Comparison of ENCODE assay signal across 17 cellular contexts in genomic region chr6:28315628-28316027, GRCh38. TPM values are rescaled to one million over a fixed set of nuclear protein-coding genes. Genes with fewer than 3 reads are reported as not detected.
A peak's percentile ranks its signal among the peaks of the same experiment; 100 is the strongest.
DNase-seq lines count a peak whose midpoint lies in the region; ATAC-seq and TF ChIP-seq lines count a peak whose summit lies in the region.
"Had no signal": no experiment of that assay in that cellular context is flagged by ENCODE, and none has a peak within 500 bp of the region (broad histone marks: within the 10 kb centered on the region; RNA-seq: fewer than 3 reads in every experiment).

No MANE protein-coding gene starts in this region.

- peaks cover 0 to 11% (median 7%) of the 10 kb centered on the region in 3 donors for H3K36me3 Mint-ChIP-seq in naive thymus-derived CD8-positive, alpha-beta T cell
- H3K36me3 Mint-ChIP-seq: CD14-positive monocyte had no signal

- H3K4me1 Mint-ChIP-seq in stimulated activated naive CD8-positive, alpha-beta T cell treated with anti-CD3 and anti-CD28 coated beads, Interleukin-15, amount 100 ng/mL, for 72 hours, result no peaks in the 10 kb centered on the region
- H3K4me1 Mint-ChIP-seq in naive thymus-derived CD8-positive, alpha-beta T cell, result no peaks in the 10 kb centered on the region
- H3K4me1 Mint-ChIP-seq: CD14-positive monocyte had no signal

- H3K27me3 ChIP-seq in SK-N-SH (ENCODE audit: insufficient read depth), result no peaks in the 10 kb centered on the region
- H3K27me3 ChIP-seq in brain microvascular endothelial cell (replicated peaks), result no peaks in the 10 kb centered on the region
- no peaks in the 10 kb centered on the region for H3K27me3 ChIP-seq in testis

- TF ChIP-seq POLR2A in testis (IDR thresholded peaks at IDR 0.05), result no peak

- TF ChIP-seq EP300 in SK-N-SH (IDR thresholded peaks at IDR 0.05; ENCODE audit: borderline replicate concordance in 1 of 2, low read depth in 1 of 2, low read length in 1 of 2), result peak in 1 of 2 experiments; percentile 51; a peak in 1 of 4 replicates

- no peak overlapping the region for H3K4me3 Mint-ChIP-seq in stimulated activated naive CD8-positive, alpha-beta T cell treated with anti-CD3 and anti-CD28 coated beads, Interleukin-15, amount 100 ng/mL, for 72 hours
- H3K4me3 Mint-ChIP-seq in naive thymus-derived CD8-positive, alpha-beta T cell, result no peak overlapping the region
- H3K4me3 Mint-ChIP-seq: CD14-positive monocyte had no signal

- 48% methylated on average over 3 of the region's 3 CpGs for WGBS in SK-N-SH (ENCODE audit: low lambda C conversion rate)
- WGBS in testis, 2 donors, result 69 to 74% methylated on average over 3 of the region's 3 CpGs

- no peak for TF ChIP-seq CTCF in SK-N-SH (IDR thresholded peaks at IDR 0.05)
- TF ChIP-seq CTCF in brain microvascular endothelial cell (IDR thresholded peaks at IDR 0.05; ENCODE audit: low read depth, low read length, missing control alignments), result no peak
- TF ChIP-seq CTCF in testis (IDR thresholded peaks at IDR 0.05), result no peak

- intact Hi-C loops in testis (cut with DNase I; ENCODE audit: low total_unique reads) (no loop called here), posterior vena cava (cut with DNase I) (loop anchor here in 1 of 2 donors (5.0 kb wide), 1 partner anchor 782 kb away; the partner anchor contains the start of gene OR2J1)

- no peak overlapping the region for H3K9ac ChIP-seq in SK-N-SH

- CTCF ChIA-PET in SK-N-SH (lab: Yijun Ruan, JAX), result interaction anchor here (0.6 to 2.3 kb wide), 3 partner anchors 17 to 49 kb away, joined by 3 to 6 read pairs (median 5); no protein-coding TSS in a partner anchor

- H3K79me2 ChIP-seq in SK-N-SH (ENCODE audit: insufficient read depth), result no peaks in the 10 kb centered on the region

- DNase-seq in SK-N-SH (peak; percentile 55), M059J (ENCODE audit: low read depth) (peak; percentile 30), brain microvascular endothelial cell (peak; percentile 22), testis (peak; percentile 47), posterior vena cava (ENCODE audit: low spot score) (no peak)
- no peak for DNase-seq in stimulated activated naive CD8-positive, alpha-beta T cell treated with anti-CD3 and anti-CD28 coated beads, Interleukin-15, amount 100 ng/mL, for 72 hours
- DNase-seq in naive thymus-derived CD8-positive, alpha-beta T cell, result no peak
- DNase-seq: GF-D8; NCI-H146; NCI-H2081 treated with DMSO at 0.1 percent for 48 hours; NCI-H226; NCI-H526; NK-92 treated with Interleukin-12 subunit alpha and Interleukin-12 subunit beta, amount 100 ng/mL, for 24 hours had no signal

- no peaks in the 10 kb centered on the region for H4K20me1 ChIP-seq in SK-N-SH (ENCODE audit: insufficient read depth)

- no peak overlapping the region for H2AFZ ChIP-seq in SK-N-SH (ENCODE audit: low read depth)

- no peaks in the 10 kb centered on the region for H3K36me3 ChIP-seq in SK-N-SH (replicated peaks in 1 of 2; ENCODE audit: control insufficient read depth in 1 of 2, insufficient read depth in 2 of 2, low read length in 1 of 2)
- H3K36me3 ChIP-seq in brain microvascular endothelial cell (replicated peaks), result no peaks in the 10 kb centered on the region
- H3K36me3 ChIP-seq in testis (ENCODE audit: low read depth, missing control alignments), result no peaks in the 10 kb centered on the region

- H3K4me3 ChIP-seq in SK-N-SH (ENCODE audit: low read depth in 2 of 2, low read length in 1 of 2) (no peak overlapping the region), brain microvascular endothelial cell (ENCODE audit: low read depth, low read length) (no peak overlapping the region), testis (no peak overlapping the region)

- POLR2A ChIA-PET in SK-N-SH (lab: Yijun Ruan, JAX), result interaction anchor here (2.3 kb wide), 1 partner anchor 20 kb away, joined by 8 read pairs; no protein-coding TSS in a partner anchor
- POLR2A ChIA-PET in naive thymus-derived CD8-positive, alpha-beta T cell (lab: Charles Lee), result no interaction called here

- no peaks in the 10 kb centered on the region for H3K9me2 ChIP-seq in SK-N-SH

- ATAC-seq in SK-N-SH treated with all-trans-retinoic acid at 6 μM for 48 hours, result no peak
- ATAC-seq in stimulated activated naive CD8-positive, alpha-beta T cell treated with anti-CD3 and anti-CD28 coated beads, Interleukin-15, amount 100 ng/mL, for 72 hours, result no peak
- no peak for ATAC-seq in naive thymus-derived CD8-positive, alpha-beta T cell

- H3K4me1 ChIP-seq in SK-N-SH (ENCODE audit: control insufficient read depth in 1 of 2, insufficient read depth in 2 of 2, low read depth in 1 of 2, low read length in 1 of 2) (peaks cover 0 to 8% of the 10 kb centered on the region in 2 experiments; a peak in 2 of 4 replicates), testis (no peaks in the 10 kb centered on the region)

- no peaks in the 10 kb centered on the region for H3F3A ChIP-seq in SK-N-SH (replicated peaks; ENCODE audit: insufficient read depth)

- in situ Hi-C loops in brain microvascular endothelial cell (cut with HindIII; ENCODE audit: low pct_ligation_motif_present, low sequenced_read_pairs), result no loop called here

- H3K27ac Mint-ChIP-seq in stimulated activated naive CD8-positive, alpha-beta T cell treated with anti-CD3 and anti-CD28 coated beads, Interleukin-15, amount 100 ng/mL, for 72 hours, result no peak overlapping the region
- no peak overlapping the region for H3K27ac Mint-ChIP-seq in naive thymus-derived CD8-positive, alpha-beta T cell
- H3K27ac Mint-ChIP-seq: CD14-positive monocyte had no signal

- peaks cover 19% of the 10 kb centered on the region for H3K27me3 Mint-ChIP-seq in stimulated activated naive CD8-positive, alpha-beta T cell treated with anti-CD3 and anti-CD28 coated beads, Interleukin-15, amount 100 ng/mL, for 72 hours
- peaks cover 8 to 27% (median 15%) of the 10 kb centered on the region in 5 donors for H3K27me3 Mint-ChIP-seq in naive thymus-derived CD8-positive, alpha-beta T cell

- H3K9me3 ChIP-seq in SK-N-SH, result no peaks in the 10 kb centered on the region
- no peaks in the 10 kb centered on the region for H3K9me3 ChIP-seq in testis

- H3K9me3 Mint-ChIP-seq in stimulated activated naive CD8-positive, alpha-beta T cell treated with anti-CD3 and anti-CD28 coated beads, Interleukin-15, amount 100 ng/mL, for 72 hours, result no peaks in the 10 kb centered on the region
- H3K9me3 Mint-ChIP-seq in naive thymus-derived CD8-positive, alpha-beta T cell, result peaks cover 0 to under 1% (median 0%) of the 10 kb centered on the region in 9 donors

- no peak overlapping the region for H3K4me2 ChIP-seq in SK-N-SH

- H3K27ac ChIP-seq in SK-N-SH (ENCODE audit: low read depth in 2 of 2, low read length in 1 of 2) (peak overlapping the region in 1 of 2 experiments; percentile 12; a peak in 1 of 4 replicates), brain microvascular endothelial cell (no peak overlapping the region), testis (no peak overlapping the region)

- peak; percentile 16 for TF ChIP-seq RAD21 in SK-N-SH (IDR thresholded peaks at IDR 0.05; ENCODE audit: low read length)

TF ChIP-seq in SK-N-SH treated with all-trans-retinoic acid at 6 μM for 48 hours, 23 proteins besides CTCF, POLR2A, EP300 and RAD21 (continues in another document):
- TF ChIP-seq ZNF565 (CRISPR knock-in tag; conservative IDR thresholded peaks at IDR 0.05; ENCODE audit: low read depth), result no peak

RNA-seq across cellular contexts. Expression of gene ZSCAN31, which starts 20.3 kb away (rescaled TPM):
- polyA plus RNA-seq in SK-N-SH (2012; rRNA removed), result 1.9 and 2.1 TPM in 2 replicates
- polyA plus RNA-seq in SK-N-SH (2012; cell fraction: cytosol; rRNA removed), result 2.0 and 2.3 TPM in 2 replicates
- 2.1 and 3.1 TPM in 2 replicates for polyA plus RNA-seq in SK-N-SH (2012; cell fraction: nucleus; rRNA removed)
- 19.7 and 20.4 TPM in 2 replicates for total RNA-seq in M059J (2014; rRNA removed; shearing (Covaris generic))
- 10 to 100 TPM; 21.4 to 29.0 TPM for total RNA-seq in testis
- polyA plus RNA-seq in testis (ENCODE audit: insufficient read depth, low read depth, low replicate concordance), result 51.3 TPM
- 1 to 10 TPM; 1.8 to 2.8 TPM for total RNA-seq in naive thymus-derived CD8-positive, alpha-beta T cell
- polyA plus RNA-seq in naive thymus-derived CD8-positive, alpha-beta T cell, result 1 to 10 TPM in 1 of 3 donors, under 1 TPM in 2; 0.79 to 1.0 (median 0.98) TPM
- 10 to 100 TPM; 13.1 to 14.6 TPM for total RNA-seq in posterior vena cava

RNA-seq across cellular contexts. Expression of gene ZKSCAN3, which starts 34.1 kb away (rescaled TPM):
- polyA plus RNA-seq in SK-N-SH (2012; rRNA removed) (2.6 and 3.0 TPM in 2 replicates), testis (ENCODE audit: insufficient read depth, low read depth, low replicate concordance) (5.4 TPM)
- polyA plus RNA-seq in SK-N-SH (2012; cell fraction: cytosol; rRNA removed), result 2.6 and 2.7 TPM in 2 replicates
- polyA plus RNA-seq in SK-N-SH (2012; cell fraction: nucleus; rRNA removed), result 3.5 and 4.6 TPM in 2 replicates
- 4.6 and 8.1 TPM in 2 replicates for total RNA-seq in M059J (2014; rRNA removed; shearing (Covaris generic))
- total RNA-seq in testis (1 to 10 TPM; 8.1 to 8.3 TPM), posterior vena cava (1 to 10 TPM; 4.0 to 4.5 TPM)
- total RNA-seq in naive thymus-derived CD8-positive, alpha-beta T cell, result 10 to 100 TPM in 1 of 2 experiments, 1 to 10 TPM in 1; 8.7 to 11.1 TPM
- polyA plus RNA-seq in naive thymus-derived CD8-positive, alpha-beta T cell, result 1 to 10 TPM in 2 of 3 donors, under 1 TPM in 1; 0.81 to 4.0 (median 2.0) TPM

RNA-seq across cellular contexts. Expression of gene PGBD1, which starts 34.3 kb away (rescaled TPM):
- polyA plus RNA-seq in SK-N-SH (2012; rRNA removed) (2.5 and 2.7 TPM in 2 replicates), testis (ENCODE audit: insufficient read depth, low read depth, low replicate concordance) (4.8 TPM)
- polyA plus RNA-seq in SK-N-SH (2012; cell fraction: cytosol; rRNA removed), result 3.0 and 3.3 TPM in 2 replicates
- polyA plus RNA-seq in SK-N-SH (2012; cell fraction: nucleus; rRNA removed), result 4.2 and 4.9 TPM in 2 replicates
- total RNA-seq in M059J (2014; rRNA removed; shearing (Covaris generic)), result 10.5 and 11.9 TPM in 2 replicates
- total RNA-seq in testis (1 to 10 TPM; 6.1 to 6.9 TPM), posterior vena cava (1 to 10 TPM; 6.0 to 6.4 TPM)
- total RNA-seq in naive thymus-derived CD8-positive, alpha-beta T cell, result 1 to 10 TPM; 2.4 to 2.5 TPM
- polyA plus RNA-seq in naive thymus-derived CD8-positive, alpha-beta T cell, result 1 to 10 TPM in 1 of 3 donors, under 1 TPM in 2; 0.45 to 1.2 (median 0.87) TPM

RNA-seq across cellular contexts. Expression of gene ZSCAN26, which starts 48.7 kb away (rescaled TPM):
- polyA plus RNA-seq in SK-N-SH (2012; rRNA removed) (11.0 and 14.0 TPM in 2 replicates), testis (ENCODE audit: insufficient read depth, low read depth, low replicate concordance) (11.4 TPM)
- 9.2 and 9.6 TPM in 2 replicates for polyA plus RNA-seq in SK-N-SH (2012; cell fraction: cytosol; rRNA removed)
- polyA plus RNA-seq in SK-N-SH (2012; cell fraction: nucleus; rRNA removed), result 39.3 and 45.6 TPM in 2 replicates
- total RNA-seq in M059J (2014; rRNA removed; shearing (Covaris generic)), result 18.0 and 30.6 TPM in 2 replicates
- total RNA-seq in testis (10 to 100 TPM; 16.4 to 26.1 TPM), posterior vena cava (10 to 100 TPM; 15.8 to 18.8 TPM)
- total RNA-seq in naive thymus-derived CD8-positive, alpha-beta T cell, result 10 to 100 TPM; 22.0 to 26.8 TPM
- polyA plus RNA-seq in naive thymus-derived CD8-positive, alpha-beta T cell, result 10 to 100 TPM; 14.3 to 16.1 (median 14.7) TPM

RNA-seq across cellular contexts. Expression of gene NKAPL, which starts 56.5 kb away (rescaled TPM):
- polyA plus RNA-seq in SK-N-SH (2012; rRNA removed) (not detected in 2 replicates), testis (ENCODE audit: insufficient read depth, low read depth, low replicate concordance) (27.2 TPM)
- polyA plus RNA-seq in SK-N-SH (2012; cell fraction: cytosol; rRNA removed), result not detected in 2 replicates
- not detected in 2 replicates for polyA plus RNA-seq in SK-N-SH (2012; cell fraction: nucleus; rRNA removed)
- not detected in 2 replicates for total RNA-seq in M059J (2014; rRNA removed; shearing (Covaris generic))
- total RNA-seq in testis (10 to 100 TPM; 19.1 to 30.1 TPM), posterior vena cava (1 to 10 TPM; 2.7 to 2.8 TPM)
- 1 to 10 TPM; 1.2 to 1.7 TPM for total RNA-seq in naive thymus-derived CD8-positive, alpha-beta T cell
- under 1 TPM in 1 of 3 donors, not detected in 2; 0.26 TPM for polyA plus RNA-seq in naive thymus-derived CD8-positive, alpha-beta T cell
- total RNA-seq: LHCN-M2, SK-MEL-5 had no signal

Comparison
In these comparisons a context has a peak if more than half of its experiments do, and no peak if none do; other contexts are left out.
1. DNase-seq: peak in SK-N-SH (single experiment), M059J (single experiment), brain microvascular endothelial cell (single experiment) and testis (single experiment); none in stimulated activated naive CD8-positive, alpha-beta T cell treated with anti-CD3 and anti-CD28 coated beads, Interleukin-15, amount 100 ng/mL, for 72 hours (0 of 2), naive thymus-derived CD8-positive, alpha-beta T cell (0 of 10) and posterior vena cava (single experiment).